ENCODE assay signal across 1 cellular context in the genomic region with DNA sequence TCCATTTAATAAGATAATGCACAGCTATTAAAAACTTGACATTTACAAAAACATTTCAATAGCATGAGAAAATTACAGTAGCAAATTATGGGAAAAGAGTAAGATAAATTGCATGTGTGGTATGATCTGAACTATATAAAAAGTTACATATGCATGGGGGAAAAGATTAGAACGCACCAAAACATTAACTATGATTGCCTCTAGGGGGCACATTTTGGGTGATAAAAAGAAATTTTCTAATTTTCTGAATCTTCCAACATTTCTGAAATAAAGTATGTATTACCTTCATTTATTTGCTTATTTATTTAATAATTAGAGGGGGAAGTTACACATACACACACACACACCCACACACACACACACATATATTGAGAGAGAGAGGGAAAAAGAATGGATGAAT.
TF ChIP-seq lines count a peak whose summit lies in the region.

No MANE protein-coding gene starts in this region.

TF ChIP-seq in SK-N-SH, 30 proteins besides CTCF, POLR2A, EP300 and RAD21 (continued from another document):
- TF ChIP-seq, protein P1, sequence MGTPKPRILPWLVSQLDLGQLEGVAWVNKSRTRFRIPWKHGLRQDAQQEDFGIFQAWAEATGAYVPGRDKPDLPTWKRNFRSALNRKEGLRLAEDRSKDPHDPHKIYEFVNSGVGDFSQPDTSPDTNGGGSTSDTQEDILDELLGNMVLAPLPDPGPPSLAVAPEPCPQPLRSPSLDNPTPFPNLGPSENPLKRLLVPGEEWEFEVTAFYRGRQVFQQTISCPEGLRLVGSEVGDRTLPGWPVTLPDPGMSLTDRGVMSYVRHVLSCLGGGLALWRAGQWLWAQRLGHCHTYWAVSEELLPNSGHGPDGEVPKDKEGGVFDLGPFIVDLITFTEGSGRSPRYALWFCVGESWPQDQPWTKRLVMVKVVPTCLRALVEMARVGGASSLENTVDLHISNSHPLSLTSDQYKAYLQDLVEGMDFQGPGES (IDR thresholded peaks at IDR 0.05; ENCODE audit: low read depth, low read length) = no peak
- no peak for TF ChIP-seq SIN3A (IDR thresholded peaks at IDR 0.05; ENCODE audit: borderline replicate concordance, low read depth, low read length)
- no peak for TF ChIP-seq PBX3 (IDR thresholded peaks at IDR 0.05)
- TF ChIP-seq TCF12 (IDR thresholded peaks at IDR 0.05) = no peak
- no peak for TF ChIP-seq FOXM1 (IDR thresholded peaks at IDR 0.05; ENCODE audit: low read depth)
- no peak for TF ChIP-seq ELF1 (IDR thresholded peaks at IDR 0.05)
